Comparison of ENCODE assay signal across 15 cellular contexts in genomic region chr18:56770873-56771272, GRCh38.
DNase-seq lines count a peak whose midpoint lies in the region; ATAC-seq and TF ChIP-seq lines count a peak whose summit lies in the region.
"Had no signal": no experiment of that assay in that cellular context is flagged by ENCODE, and none has a peak within 500 bp of the region (broad histone marks: within the 10 kb centered on the region; RNA-seq: fewer than 3 reads in every experiment).

No MANE protein-coding gene starts in this region.

- H2AFZ ChIP-seq in GM23248: no peak overlapping the region
- no peak overlapping the region for H2AFZ ChIP-seq in mesenchymal stem cell (ENCODE audit: low read depth, low read length)

- no peak overlapping the region for H3K23ac ChIP-seq in mesenchymal stem cell (ENCODE audit: low read length in 2 of 2)

- H3K79me2 ChIP-seq in GM23248 (ENCODE audit: insufficient read depth): no peaks in the 10 kb centered on the region

- H2BK5ac ChIP-seq in mesenchymal stem cell (ENCODE audit: low read depth, low read length, poor library complexity, severe bottlenecking): no peak overlapping the region

- H3F3A ChIP-seq in GM23248 (ENCODE audit: insufficient read depth): no peaks in the 10 kb centered on the region

- no peak overlapping the region for H3K14ac ChIP-seq in mesenchymal stem cell (ENCODE audit: low read length in 2 of 2)

- TF ChIP-seq POLR2A in upper lobe of left lung (IDR thresholded peaks at IDR 0.05): no peak

- no peak overlapping the region for H3K9ac ChIP-seq in GM23248
- no peak overlapping the region for H3K9ac ChIP-seq in mesenchymal stem cell (ENCODE audit: low read length)
- H3K9ac ChIP-seq: BLaER1 treated with 17β-estradiol and CSF1 and Interleukin-3, amounts not matched to agents 10 nM and 100 nM had no signal

- H2BK120ac ChIP-seq in mesenchymal stem cell (ENCODE audit: low read depth, low read length): no peak overlapping the region

- H3K36me3 ChIP-seq in GM23248 (ENCODE audit: low read depth): no peaks in the 10 kb centered on the region
- peaks cover 0 to 3% of the 10 kb centered on the region in 2 experiments for H3K36me3 ChIP-seq in mesenchymal stem cell (ENCODE audit: control insufficient read depth in 1 of 2, insufficient read depth in 2 of 2, low read depth in 1 of 2, low read length in 2 of 2)
- peaks cover 0 to 3% (median 0%) of the 10 kb centered on the region in 4 donors for H3K36me3 ChIP-seq in upper lobe of left lung
- H3K36me3 ChIP-seq: HAP-1 had no signal

- no peaks in the 10 kb centered on the region for H4K20me1 ChIP-seq in GM23248 (ENCODE audit: insufficient read depth)

- no peak for TF ChIP-seq EP300 in upper lobe of left lung (IDR thresholded peaks at IDR 0.05)

- no peak overlapping the region for H4K91ac ChIP-seq in mesenchymal stem cell (ENCODE audit: low read length)

- H3K4me1 ChIP-seq in GM23248 (ENCODE audit: insufficient read depth) (no peaks in the 10 kb centered on the region), mesenchymal stem cell (ENCODE audit: control insufficient read depth, insufficient read depth, low read depth, low read length) (no peaks in the 10 kb centered on the region), upper lobe of left lung (no peaks in the 10 kb centered on the region)
- H3K4me1 ChIP-seq: A549; BLaER1 treated with 17β-estradiol and CSF1 and Interleukin-3, amounts not matched to agents 10 nM and 100 nM had no signal

- ATAC-seq in HG03460 (IDR thresholded peaks at IDR 0.05; ENCODE audit: unreplicated experiment) (no peak), upper lobe of left lung (ENCODE audit: low FRiP score in 2 of 2) (no peak)
- ATAC-seq: A549 had no signal

- no peaks in the 10 kb centered on the region for H3K9me2 ChIP-seq in GM23248 (ENCODE audit: insufficient read depth)

- H3K9me3 ChIP-seq in GM23248 (ENCODE audit: low read depth) (no peaks in the 10 kb centered on the region), mesenchymal stem cell (ENCODE audit: control insufficient read depth, low read length) (no peaks in the 10 kb centered on the region), upper lobe of left lung (no peaks in the 10 kb centered on the region)
- H3K9me3 ChIP-seq: A549; BLaER1 treated with 17β-estradiol and CSF1 and Interleukin-3, amounts not matched to agents 10 nM and 100 nM; HAP-1 had no signal

- no peaks in the 10 kb centered on the region for H3K27me3 ChIP-seq in GM23248 (replicated peaks; ENCODE audit: insufficient read depth)
- no peaks in the 10 kb centered on the region for H3K27me3 ChIP-seq in mesenchymal stem cell (ENCODE audit: control insufficient read depth in 1 of 2, insufficient read depth in 1 of 2, low read length in 2 of 2)
- H3K27me3 ChIP-seq in upper lobe of left lung: no peaks in the 10 kb centered on the region
- H3K27me3 ChIP-seq: BLaER1 treated with 17β-estradiol and CSF1 and Interleukin-3, amounts not matched to agents 10 nM and 100 nM had no signal

- no peak overlapping the region for H2BK12ac ChIP-seq in mesenchymal stem cell (ENCODE audit: low read length in 2 of 2)

- no peak overlapping the region for H4K8ac ChIP-seq in mesenchymal stem cell (ENCODE audit: low read length)

- H2AK5ac ChIP-seq in mesenchymal stem cell (ENCODE audit: low read length, severe bottlenecking): no peak overlapping the region

- H3K18ac ChIP-seq in mesenchymal stem cell (ENCODE audit: low read depth in 1 of 2, low read length in 2 of 2): no peak overlapping the region

- no peak overlapping the region for H3K4ac ChIP-seq in mesenchymal stem cell (ENCODE audit: low read depth in 1 of 2, low read length in 2 of 2)

- H3K4me3 ChIP-seq in GM23248 (no peak overlapping the region), mesenchymal stem cell (ENCODE audit: insufficient read depth in 1 of 2, low read depth in 1 of 2, low read length in 2 of 2) (no peak overlapping the region), upper lobe of left lung (no peak overlapping the region)
- H3K4me3 ChIP-seq: A549; BLaER1 treated with 17β-estradiol and CSF1 and Interleukin-3, amounts not matched to agents 10 nM and 100 nM; HAP-1 had no signal

- H3K79me1 ChIP-seq in mesenchymal stem cell (replicated peaks; ENCODE audit: low read length, poor library complexity, severe bottlenecking): peaks cover 2% of the 10 kb centered on the region

- in situ Hi-C loops in GM23248 (cut with MboI): no loop called here

- H2BK15ac ChIP-seq in mesenchymal stem cell (ENCODE audit: low read depth, poor library complexity, severe bottlenecking): no peak overlapping the region

- no peak for TF ChIP-seq CTCF in AG09319 (IDR thresholded peaks at IDR 0.05; ENCODE audit: low read depth, low read length)
- TF ChIP-seq CTCF in upper lobe of left lung (IDR thresholded peaks at IDR 0.05): no peak

- no peak overlapping the region for H3K27ac ChIP-seq in GM23248
- H3K27ac ChIP-seq in mesenchymal stem cell (ENCODE audit: low read length, poor library complexity, severe bottlenecking): no peak overlapping the region
- no peak overlapping the region for H3K27ac ChIP-seq in upper lobe of left lung
- H3K27ac ChIP-seq: A549; BLaER1 treated with 17β-estradiol and CSF1 and Interleukin-3, amounts not matched to agents 10 nM and 100 nM had no signal

- peak; percentile 30 for DNase-seq in AG09319 (ENCODE audit: extremely low read depth, low read depth)
- peak; percentile 37 for DNase-seq in GM23248
- peak; percentile 45 for DNase-seq in dedifferentiated amniotic fluid mesenchymal stem cell (ENCODE audit: extremely low spot score)
- DNase-seq in mesenchymal stem cell: peak; percentile 25
- no peak for DNase-seq in upper lobe of left lung
- DNase-seq in epidermal melanocyte (ENCODE audit: insufficient read length, low spot score): no peak
- no peak for DNase-seq in stimulated activated CD4-positive, alpha-beta T cell treated with anti-CD3 and anti-CD28 coated beads, Interleukin-4, amount 100 ng/mL, for 4 hours
- DNase-seq: CD8-positive, alpha-beta memory T cell; DND-41; KBM-7; NCI-H524 had no signal

- H3K4me2 ChIP-seq in GM23248 (ENCODE audit: unreplicated experiment): no peak overlapping the region
- H3K4me2 ChIP-seq in mesenchymal stem cell (ENCODE audit: low read length, poor library complexity, severe bottlenecking): no peak overlapping the region
- H3K4me2 ChIP-seq: A549; BLaER1 treated with 17β-estradiol and CSF1 and Interleukin-3, amounts not matched to agents 10 nM and 100 nM had no signal

Comparison
In these comparisons a context has a peak if more than half of its experiments do, and no peak if none do; other contexts are left out.
1. DNase-seq: peak in AG09319 (single experiment), GM23248 (single experiment), dedifferentiated amniotic fluid mesenchymal stem cell (single experiment) and mesenchymal stem cell (single experiment); none in upper lobe of left lung (0 of 2), epidermal melanocyte (single experiment) and stimulated activated CD4-positive, alpha-beta T cell treated with anti-CD3 and anti-CD28 coated beads, Interleukin-4, amount 100 ng/mL, for 4 hours (0 of 2).